In the genomic region with DNA sequence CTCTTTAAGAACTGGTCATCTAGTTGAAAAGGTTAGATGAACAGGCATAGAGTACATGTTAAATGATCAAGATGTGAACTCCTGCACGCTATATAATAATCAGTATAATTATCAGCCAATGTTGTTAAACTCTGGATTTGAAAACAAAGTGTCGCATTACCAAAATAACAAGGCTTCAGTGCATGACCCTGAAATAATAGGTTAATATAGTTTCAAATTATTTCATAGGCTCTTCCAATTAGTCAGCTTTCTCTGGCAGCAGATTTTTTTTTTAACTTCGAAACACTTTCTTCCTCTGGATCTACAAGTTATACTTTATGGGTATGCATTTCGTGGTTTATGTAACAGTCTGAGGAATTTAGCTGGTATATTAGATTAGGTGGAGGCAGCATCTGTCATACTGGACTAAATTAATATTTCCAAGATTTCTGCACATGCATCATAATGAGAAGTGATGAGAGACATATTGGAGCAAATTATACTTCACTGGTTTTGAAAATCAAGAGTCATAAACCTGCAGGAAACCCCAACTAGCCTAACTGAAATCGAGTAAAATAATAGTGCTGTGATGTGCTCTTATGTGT, we compare ENCODE assay signal across 21 cellular contexts.
"Had no signal": no experiment of that assay in that cellular context is flagged by ENCODE, and none has a peak within 500 bp of the region (broad histone marks: within the 10 kb centered on the region; RNA-seq: fewer than 3 reads in every experiment).

No MANE protein-coding gene starts in this region.

- H3K27ac ChIP-seq: colonic mucosa, thoracic aorta, upper lobe of left lung had no signal

- H3K4me3 Mint-ChIP-seq: activated CD4-positive, alpha-beta memory T cell treated with anti-CD3 and anti-CD28 coated beads, Interleukin-2, amount 10 ng/mL, durations not matched to agents 7 days and 5 days; effector memory CD8-positive, alpha-beta T cell had no signal

- H3K4me1 Mint-ChIP-seq: activated CD4-positive, alpha-beta memory T cell treated with anti-CD3 and anti-CD28 coated beads, Interleukin-2, amount 10 ng/mL, durations not matched to agents 7 days and 5 days had no signal

- H3K27me3 Mint-ChIP-seq: activated CD4-positive, alpha-beta memory T cell treated with anti-CD3 and anti-CD28 coated beads, Interleukin-2, amount 10 ng/mL, durations not matched to agents 7 days and 5 days; activated CD4-positive, alpha-beta T cell treated with anti-CD3 and anti-CD28 coated beads, Interleukin-2, amount 10 ng/mL, durations not matched to agents 24 days and 14 days; effector memory CD8-positive, alpha-beta T cell; naive thymus-derived CD8-positive, alpha-beta T cell had no signal

- H3K27ac Mint-ChIP-seq: activated CD4-positive, alpha-beta memory T cell treated with anti-CD3 and anti-CD28 coated beads, Interleukin-2, amount 10 ng/mL, durations not matched to agents 7 days and 5 days; activated CD4-positive, alpha-beta T cell treated with anti-CD3 and anti-CD28 coated beads, Interleukin-2, amount 10 ng/mL, durations not matched to agents 24 days and 14 days; activated T-helper 1 cell treated with anti-CD3 and anti-CD28 coated beads, Interleukin-12 subunit alpha, Interleukin-12 subunit beta, Interleukin-2, Interleukin-4 antibody, amounts not matched to agents 30 ng/mL and 10 ng/mL and 1 ng/mL, durations not matched to agents 14 hours and 24 hours and 36 hours had no signal

- H3K9me3 ChIP-seq: colonic mucosa, thoracic aorta, upper lobe of left lung had no signal

- H3K36me3 ChIP-seq: colonic mucosa, thoracic aorta, upper lobe of left lung had no signal

- H3K4me3 ChIP-seq: colonic mucosa, dorsolateral prefrontal cortex, lung, thoracic aorta, upper lobe of left lung had no signal

- H3K27me3 ChIP-seq: colonic mucosa, dorsolateral prefrontal cortex, upper lobe of left lung had no signal

- ATAC-seq: activated CD4-positive, CD25-positive, alpha-beta regulatory T cell treated with anti-CD3 and anti-CD28 coated beads, Interleukin-2, amount 50 U/mL, for 24 hours; effector memory CD8-positive, alpha-beta T cell; esophagus mucosa; left lobe of liver; right cardiac atrium had no signal

- DNase-seq: activated CD4-positive, alpha-beta memory T cell treated with anti-CD3 and anti-CD28 coated beads, Interleukin-2, amount 10 ng/mL, durations not matched to agents 7 days and 5 days; activated CD4-positive, alpha-beta T cell treated with anti-CD3 and anti-CD28 coated beads, Interleukin-2, amount 10 ng/mL, durations not matched to agents 24 days and 14 days; activated gamma-delta T cell treated with Interleukin-2 at 50 U/mL for 16 hours; amygdala; colonic mucosa; dorsolateral prefrontal cortex; effector memory CD8-positive, alpha-beta T cell; foreskin melanocyte; immature natural killer cell; naive thymus-derived CD8-positive, alpha-beta T cell; right cardiac atrium; stimulated activated CD4-positive, alpha-beta T cell treated with anti-CD3 and anti-CD28 coated beads, Interleukin-4, amount 100 ng/mL, for 24 hours; stimulated activated naive CD4-positive, alpha-beta T cell treated with Interleukin-2 at 50 U/mL for 16 hours; upper lobe of left lung had no signal

- H3K9me3 Mint-ChIP-seq: activated CD4-positive, alpha-beta memory T cell treated with anti-CD3 and anti-CD28 coated beads, Interleukin-2, amount 10 ng/mL, durations not matched to agents 7 days and 5 days; activated CD4-positive, alpha-beta T cell treated with anti-CD3 and anti-CD28 coated beads, Interleukin-2, amount 10 ng/mL, durations not matched to agents 24 days and 14 days; activated naive CD4-positive, alpha-beta T cell treated with anti-CD3 and anti-CD28 coated beads, Interleukin-2, amount 50 U/mL, for 72 hours; activated T-helper 1 cell treated with anti-CD3 and anti-CD28 coated beads, Interleukin-12 subunit alpha, Interleukin-12 subunit beta, Interleukin-2, Interleukin-4 antibody, amounts not matched to agents 30 ng/mL and 10 ng/mL and 1 ng/mL, durations not matched to agents 14 hours and 24 hours and 36 hours; effector memory CD8-positive, alpha-beta T cell; immature natural killer cell; naive thymus-derived CD8-positive, alpha-beta T cell had no signal

- H3K4me1 ChIP-seq: colonic mucosa, upper lobe of left lung had no signal

- H3K36me3 Mint-ChIP-seq: activated naive CD4-positive, alpha-beta T cell treated with anti-CD3 and anti-CD28 coated beads, Interleukin-2, amount 50 U/mL, for 72 hours; immature natural killer cell had no signal
